Comparison of ENCODE assay signal across 1 cellular context in genomic region chr7:37480642-37481041, GRCh38.
A peak's percentile ranks its signal among the peaks of the same experiment; 100 is the strongest.
TF ChIP-seq lines count a peak whose summit lies in the region.

No MANE protein-coding gene starts in this region.

TF ChIP-seq in endothelial cell of umbilical vein, 7 proteins besides CTCF, POLR2A, EP300 and RAD21:
- peak; percentile 59 for TF ChIP-seq POLR2AphosphoS5 (IDR thresholded peaks at IDR 0.05; ENCODE audit: insufficient read depth, low read depth, low read length)
- TF ChIP-seq MYC (IDR thresholded peaks at IDR 0.05; ENCODE audit: low read depth, low read length) = no peak
- peak; percentile 77 for TF ChIP-seq FOS (IDR thresholded peaks at IDR 0.05; ENCODE audit: borderline replicate concordance, insufficient read depth, low read length)
- TF ChIP-seq JUN (IDR thresholded peaks at IDR 0.05; ENCODE audit: borderline replicate concordance, insufficient read depth, insufficient read length, low read depth) = peak; percentile 62
